In genomic region chr10:102616071-102616770, GRCh38 we compare ENCODE assay signal across 13 cellular contexts. TPM values are rescaled to one million over a fixed set of nuclear protein-coding genes. Genes with fewer than 3 reads are reported as not detected.
A peak's percentile ranks its signal among the peaks of the same experiment; 100 is the strongest.
DNase-seq lines count a peak whose midpoint lies in the region; ATAC-seq and TF ChIP-seq lines count a peak whose summit lies in the region.
"Had no signal": no experiment of that assay in that cellular context is flagged by ENCODE, and none has a peak within 500 bp of the region (broad histone marks: within the 10 kb centered on the region; RNA-seq: fewer than 3 reads in every experiment).

No MANE protein-coding gene starts in this region.

- H3K4me1 ChIP-seq in mucosa of descending colon (ENCODE audit: low read depth): peaks cover 14% of the 10 kb centered on the region

- DNase-seq in AG20443 (ENCODE audit: low spot score) (peak; percentile 71), WERI-Rb-1 (peak; percentile 89), mucosa of descending colon (peak in 1 of 3 donors; percentile 45), omental fat pad (ENCODE audit: low spot score) (no peak), activated gamma-delta T cell (lab: John Stamatoyannopoulos, UW) (no peak), NCI-H226 (no peak)
- DNase-seq: activated CD4-positive, CD25-positive, alpha-beta regulatory T cell treated with anti-CD3 and anti-CD28 coated beads, Interleukin-2, amount 50 U/mL, for 72 hours; effector CD8-positive, alpha-beta T cell; immature natural killer cell; PC-9 had no signal

- H3K9me3 ChIP-seq in WERI-Rb-1 (ENCODE audit: severe bottlenecking): no peaks in the 10 kb centered on the region
- H3K9me3 ChIP-seq in mucosa of descending colon: no peaks in the 10 kb centered on the region

- H3K4me3 ChIP-seq in WERI-Rb-1 (ENCODE audit: low read depth, low read length): no peak overlapping the region
- H3K4me3 ChIP-seq in mucosa of descending colon: no peak overlapping the region
- H3K4me3 ChIP-seq: GM23338, PC-9 had no signal

- peak overlapping the region; percentile 64 for H3K27ac ChIP-seq in WERI-Rb-1
- H3K27ac ChIP-seq: PC-9 had no signal

- H3K27me3 ChIP-seq in WERI-Rb-1 (ENCODE audit: insufficient read depth, low read depth, severe bottlenecking): no peaks in the 10 kb centered on the region

- peak; percentile 46 for ATAC-seq in GM21825 (IDR thresholded peaks at IDR 0.05; ENCODE audit: unreplicated experiment)
- peak; percentile 29 for ATAC-seq in mucosa of descending colon
- no peak for ATAC-seq in omental fat pad (ENCODE audit: low FRiP score)
- no peak for ATAC-seq in HG03342 (IDR thresholded peaks at IDR 0.05; ENCODE audit: unreplicated experiment)

- H3K36me3 ChIP-seq in WERI-Rb-1 (peaks cover 20% of the 10 kb centered on the region), mucosa of descending colon (ENCODE audit: low read depth) (no peaks in the 10 kb centered on the region)

- intact Hi-C loops in mucosa of descending colon (cut with DNase I, micrococcal nuclease): no loop called here

- TF ChIP-seq CTCF in WERI-Rb-1 (IDR thresholded peaks at IDR 0.05; ENCODE audit: low read depth, low read length) (no peak), mucosa of descending colon (IDR thresholded peaks at IDR 0.05) (no peak), omental fat pad (IDR thresholded peaks at IDR 0.05) (no peak)

RNA-seq across cellular contexts. Expression of gene TRIM8, which starts 28.1 kb away (rescaled TPM):
- total RNA-seq in mucosa of descending colon (10 to 100 TPM; 65.5 to 89.9 (median 71.3) TPM), omental fat pad (100 to 1,000 TPM in 3 of 4 donors, 10 to 100 TPM in 1; 58.2 to 121 (median 103) TPM)

Comparison
In these comparisons a context has a peak if more than half of its experiments do, and no peak if none do; other contexts are left out.
1. DNase-seq: peak in AG20443 (single experiment) and WERI-Rb-1 (single experiment); none in omental fat pad (single experiment), activated gamma-delta T cell (single experiment) and NCI-H226 (single experiment).
2. ATAC-seq: peak in GM21825 (single experiment) and mucosa of descending colon (single experiment); none in omental fat pad (single experiment) and HG03342 (single experiment).